ENCODE assay signal across 4 cellular contexts in genomic region chr1:26837665-26838064, GRCh38. TPM values are rescaled to one million over a fixed set of nuclear protein-coding genes. Genes with fewer than 3 reads are reported as not detected.
"Had no signal": no experiment of that assay in that cellular context is flagged by ENCODE, and none has a peak within 500 bp of the region (broad histone marks: within the 10 kb centered on the region; RNA-seq: fewer than 3 reads in every experiment).

No MANE protein-coding gene starts in this region.

RNA-seq across cellular contexts. Expression of gene SFN, which starts 25.3 kb away (rescaled TPM):
- total RNA-seq: cardiac septum, cerebellum, LHCN-M2, SK-MEL-5 had no signal
